Comparison of ENCODE assay signal across 8 cellular contexts in the genomic region with DNA sequence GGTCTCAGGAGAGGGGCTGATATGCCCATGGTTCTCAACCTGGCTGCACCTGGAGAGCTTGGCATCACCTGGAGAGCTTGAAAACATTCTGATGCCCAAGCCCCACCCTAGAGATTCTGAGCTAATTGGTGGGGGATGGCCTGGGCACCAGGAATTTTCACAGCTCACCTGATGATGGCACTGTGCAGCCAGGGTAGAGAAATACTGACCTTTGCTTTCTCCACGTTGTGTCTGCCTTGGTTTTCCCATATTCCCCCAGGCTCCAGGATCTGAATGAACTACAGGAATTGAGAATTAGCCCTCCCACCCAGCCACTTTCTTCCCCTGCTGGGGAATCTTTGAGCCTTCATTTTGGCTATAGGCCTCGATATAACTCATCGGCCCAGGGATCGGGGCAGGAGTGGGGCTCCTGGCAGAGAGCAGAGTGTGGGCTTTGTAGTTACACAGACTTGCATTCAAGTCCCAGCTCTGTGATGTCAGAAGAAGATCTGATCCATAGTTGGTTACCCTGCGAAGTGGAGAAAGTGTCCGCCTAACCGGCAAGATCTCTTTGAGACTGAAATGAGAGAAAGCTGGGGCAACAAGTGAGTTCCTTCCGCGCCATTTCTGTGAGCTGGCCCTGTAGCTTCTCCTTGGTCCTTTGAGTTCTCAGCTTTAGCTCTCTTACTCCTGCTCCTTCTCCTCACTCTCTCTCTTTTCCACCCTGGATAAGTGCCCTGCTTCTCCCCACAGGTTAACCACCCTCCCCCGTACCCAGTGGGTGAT. TPM values are rescaled to one million over a fixed set of nuclear protein-coding genes. Genes with fewer than 3 reads are reported as not detected.
DNase-seq lines count a peak whose midpoint lies in the region; ATAC-seq, FAIRE-seq and TF ChIP-seq lines count a peak whose summit lies in the region.

No MANE protein-coding gene starts in this region.

- ATAC-seq in SK-N-SH treated with all-trans-retinoic acid at 6 μM for 48 hours (peak; percentile 94), right cardiac atrium (peak; percentile 33 to 57), HG03175 (IDR thresholded peaks at IDR 0.05; ENCODE audit: unreplicated experiment) (no peak), HG03135 (IDR thresholded peaks at IDR 0.05; ENCODE audit: unreplicated experiment) (no peak)

- DNase-seq in D341Med (ENCODE audit: low spot score) = peak; percentile 75
- peak; percentile 63 for DNase-seq in HuH-7.5 (ENCODE audit: low spot score)
- no peak for DNase-seq in right cardiac atrium
- DNase-seq in GM19239 (ENCODE audit: insufficient read length, low spot score) = no peak
- no peak for DNase-seq in frontal cortex (ENCODE audit: low spot score in 2 of 2)

- H3K27me3 ChIP-seq in right cardiac atrium (ENCODE audit: control insufficient read depth, insufficient read depth) = no peaks in the 10 kb centered on the region

- no peak overlapping the region for H3K27ac ChIP-seq in right cardiac atrium (ENCODE audit: low read length)

- FAIRE-seq in GM19239 (lab: Jason Lieb, UNC) (no peak), frontal cortex (lab: Jason Lieb, UNC) (no peak)

- no peaks in the 10 kb centered on the region for H3K9me3 ChIP-seq in right cardiac atrium (ENCODE audit: control insufficient read depth, low read length)

- intact Hi-C loops in right cardiac atrium (cut with DNase I) = loop anchor here in 2 of 4 donors (5.0 to 10.0 kb wide), 2 partner anchors 115 to 327 kb away; no protein-coding TSS in a partner anchor

- WGBS in right cardiac atrium = 75% methylated on average over 10 of the region's 10 CpGs

- H3K4me3 ChIP-seq in right cardiac atrium (ENCODE audit: low read length) = no peak overlapping the region

- H3K4me1 ChIP-seq in right cardiac atrium (ENCODE audit: control insufficient read depth, insufficient read depth, low read length) = no peaks in the 10 kb centered on the region

TF ChIP-seq in SK-N-SH treated with all-trans-retinoic acid at 6 μM for 48 hours, 23 proteins besides CTCF, POLR2A, EP300 and RAD21:
- TF ChIP-seq, protein P1, sequence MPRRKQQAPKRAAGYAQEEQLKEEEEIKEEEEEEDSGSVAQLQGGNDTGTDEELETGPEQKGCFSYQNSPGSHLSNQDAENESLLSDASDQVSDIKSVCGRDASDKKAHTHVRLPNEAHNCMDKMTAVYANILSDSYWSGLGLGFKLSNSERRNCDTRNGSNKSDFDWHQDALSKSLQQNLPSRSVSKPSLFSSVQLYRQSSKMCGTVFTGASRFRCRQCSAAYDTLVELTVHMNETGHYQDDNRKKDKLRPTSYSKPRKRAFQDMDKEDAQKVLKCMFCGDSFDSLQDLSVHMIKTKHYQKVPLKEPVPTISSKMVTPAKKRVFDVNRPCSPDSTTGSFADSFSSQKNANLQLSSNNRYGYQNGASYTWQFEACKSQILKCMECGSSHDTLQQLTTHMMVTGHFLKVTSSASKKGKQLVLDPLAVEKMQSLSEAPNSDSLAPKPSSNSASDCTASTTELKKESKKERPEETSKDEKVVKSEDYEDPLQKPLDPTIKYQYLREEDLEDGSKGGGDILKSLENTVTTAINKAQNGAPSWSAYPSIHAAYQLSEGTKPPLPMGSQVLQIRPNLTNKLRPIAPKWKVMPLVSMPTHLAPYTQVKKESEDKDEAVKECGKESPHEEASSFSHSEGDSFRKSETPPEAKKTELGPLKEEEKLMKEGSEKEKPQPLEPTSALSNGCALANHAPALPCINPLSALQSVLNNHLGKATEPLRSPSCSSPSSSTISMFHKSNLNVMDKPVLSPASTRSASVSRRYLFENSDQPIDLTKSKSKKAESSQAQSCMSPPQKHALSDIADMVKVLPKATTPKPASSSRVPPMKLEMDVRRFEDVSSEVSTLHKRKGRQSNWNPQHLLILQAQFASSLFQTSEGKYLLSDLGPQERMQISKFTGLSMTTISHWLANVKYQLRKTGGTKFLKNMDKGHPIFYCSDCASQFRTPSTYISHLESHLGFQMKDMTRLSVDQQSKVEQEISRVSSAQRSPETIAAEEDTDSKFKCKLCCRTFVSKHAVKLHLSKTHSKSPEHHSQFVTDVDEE (CRISPR knock-in tag; IDR thresholded peaks at IDR 0.05) = no peak
- TF ChIP-seq PPARA (CRISPR knock-in tag; IDR thresholded peaks at IDR 0.05; ENCODE audit: borderline replicate concordance) = no peak
- no peak for TF ChIP-seq ESRRG (CRISPR knock-in tag; IDR thresholded peaks at IDR 0.05)
- no peak for TF ChIP-seq ZNF8 (CRISPR knock-in tag; IDR thresholded peaks at IDR 0.05)
- TF ChIP-seq, protein P2, sequence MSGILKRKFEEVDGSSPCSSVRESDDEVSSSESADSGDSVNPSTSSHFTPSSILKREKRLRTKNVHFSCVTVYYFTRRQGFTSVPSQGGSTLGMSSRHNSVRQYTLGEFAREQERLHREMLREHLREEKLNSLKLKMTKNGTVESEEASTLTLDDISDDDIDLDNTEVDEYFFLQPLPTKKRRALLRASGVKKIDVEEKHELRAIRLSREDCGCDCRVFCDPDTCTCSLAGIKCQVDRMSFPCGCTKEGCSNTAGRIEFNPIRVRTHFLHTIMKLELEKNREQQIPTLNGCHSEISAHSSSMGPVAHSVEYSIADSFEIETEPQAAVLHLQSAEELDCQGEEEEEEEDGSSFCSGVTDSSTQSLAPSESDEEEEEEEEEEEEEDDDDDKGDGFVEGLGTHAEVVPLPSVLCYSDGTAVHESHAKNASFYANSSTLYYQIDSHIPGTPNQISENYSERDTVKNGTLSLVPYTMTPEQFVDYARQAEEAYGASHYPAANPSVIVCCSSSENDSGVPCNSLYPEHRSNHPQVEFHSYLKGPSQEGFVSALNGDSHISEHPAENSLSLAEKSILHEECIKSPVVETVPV (CRISPR knock-in tag; IDR thresholded peaks at IDR 0.05) = no peak
- TF ChIP-seq ZFP3 (CRISPR knock-in tag; IDR thresholded peaks at IDR 0.05) = no peak
- TF ChIP-seq, protein P3, sequence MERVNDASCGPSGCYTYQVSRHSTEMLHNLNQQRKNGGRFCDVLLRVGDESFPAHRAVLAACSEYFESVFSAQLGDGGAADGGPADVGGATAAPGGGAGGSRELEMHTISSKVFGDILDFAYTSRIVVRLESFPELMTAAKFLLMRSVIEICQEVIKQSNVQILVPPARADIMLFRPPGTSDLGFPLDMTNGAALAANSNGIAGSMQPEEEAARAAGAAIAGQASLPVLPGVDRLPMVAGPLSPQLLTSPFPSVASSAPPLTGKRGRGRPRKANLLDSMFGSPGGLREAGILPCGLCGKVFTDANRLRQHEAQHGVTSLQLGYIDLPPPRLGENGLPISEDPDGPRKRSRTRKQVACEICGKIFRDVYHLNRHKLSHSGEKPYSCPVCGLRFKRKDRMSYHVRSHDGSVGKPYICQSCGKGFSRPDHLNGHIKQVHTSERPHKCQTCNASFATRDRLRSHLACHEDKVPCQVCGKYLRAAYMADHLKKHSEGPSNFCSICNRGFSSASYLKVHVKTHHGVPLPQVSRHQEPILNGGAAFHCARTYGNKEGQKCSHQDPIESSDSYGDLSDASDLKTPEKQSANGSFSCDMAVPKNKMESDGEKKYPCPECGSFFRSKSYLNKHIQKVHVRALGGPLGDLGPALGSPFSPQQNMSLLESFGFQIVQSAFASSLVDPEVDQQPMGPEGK (CRISPR knock-in tag; IDR thresholded peaks at IDR 0.05; ENCODE audit: borderline replicate concordance) = no peak
- no peak for TF ChIP-seq ZNF70 (CRISPR knock-in tag; IDR thresholded peaks at IDR 0.05)

RNA-seq across cellular contexts. Expression of a gene that starts 33.1 kb away (rescaled TPM):
- 10 to 100 TPM; 26.5 to 32.6 (median 27.4) TPM for total RNA-seq in right cardiac atrium
- 18.2 TPM for polyA plus RNA-seq in right cardiac atrium
- 79.9 TPM for total RNA-seq in frontal cortex

Comparison
In these comparisons a context has a peak if more than half of its experiments do, and no peak if none do; other contexts are left out.
1. DNase-seq: peak in D341Med (single experiment) and HuH-7.5 (single experiment); none in right cardiac atrium (0 of 3), GM19239 (single experiment) and frontal cortex (0 of 2).
2. ATAC-seq: peak in SK-N-SH treated with all-trans-retinoic acid at 6 μM for 48 hours (single experiment) and right cardiac atrium (2 of 2); none in HG03175 (single experiment) and HG03135 (single experiment).